Comparison of ENCODE assay signal across 8 cellular contexts in the genomic region with DNA sequence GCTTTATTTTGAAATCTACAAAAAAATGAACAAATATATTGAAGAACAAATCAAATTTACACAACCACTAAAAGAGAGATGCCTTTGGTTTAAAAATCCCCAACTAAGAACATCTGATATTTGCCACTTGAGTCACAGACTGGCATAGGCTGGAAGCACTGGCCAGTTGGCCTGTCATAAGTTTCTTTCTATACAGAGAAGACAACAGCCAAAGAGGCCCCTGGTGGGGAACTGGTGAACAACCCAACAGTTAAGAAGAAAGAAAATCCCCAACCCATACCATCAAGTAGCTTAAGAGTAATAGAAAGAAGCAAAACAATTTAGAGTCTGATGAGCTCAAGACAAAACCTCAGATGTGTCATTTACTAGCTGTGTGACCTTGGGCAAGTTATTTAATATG. TPM values are rescaled to one million over a fixed set of nuclear protein-coding genes. Genes with fewer than 3 reads are reported as not detected.
DNase-seq lines count a peak whose midpoint lies in the region; ATAC-seq and TF ChIP-seq lines count a peak whose summit lies in the region.

No MANE protein-coding gene starts in this region.

- H3F3A ChIP-seq in PC-3 (ENCODE audit: low read length, unreplicated experiment), result no peaks in the 10 kb centered on the region

- no peaks in the 10 kb centered on the region for H3K9me2 ChIP-seq in PC-3 (replicated peaks; ENCODE audit: low read length)
- H3K9me2 ChIP-seq in hepatocyte (replicated peaks; ENCODE audit: insufficient read depth), result no peaks in the 10 kb centered on the region

- H3K9me3 ChIP-seq in PC-3 (ENCODE audit: low read length) (no peaks in the 10 kb centered on the region), hepatocyte (ENCODE audit: low read depth) (no peaks in the 10 kb centered on the region)

- H2AFZ ChIP-seq in PC-3 (ENCODE audit: low read length) (no peak overlapping the region), hepatocyte (no peak overlapping the region)

- H3K27me3 Mint-ChIP-seq in CD14-positive monocyte (ENCODE audit: low read depth in 3 of 3), result peaks cover 0 to 1% (median 0%) of the 10 kb centered on the region in 3 donors
- no peaks in the 10 kb centered on the region for H3K27me3 Mint-ChIP-seq in activated CD4-positive, alpha-beta memory T cell treated with anti-CD3 and anti-CD28 coated beads for 36 hours

- no peak overlapping the region for H3K9ac ChIP-seq in PC-3 (ENCODE audit: low read length)

- H3K27me3 ChIP-seq in PC-3 (ENCODE audit: low read length) (no peaks in the 10 kb centered on the region), hepatocyte (no peaks in the 10 kb centered on the region)

- H4K20me1 ChIP-seq in PC-3 (ENCODE audit: low read length) (no peaks in the 10 kb centered on the region), hepatocyte (ENCODE audit: insufficient read depth, poor library complexity, severe bottlenecking) (no peaks in the 10 kb centered on the region)

- H3K4me2 ChIP-seq in PC-3 (ENCODE audit: low read length) (no peak overlapping the region), hepatocyte (no peak overlapping the region)

- H3K4me3 ChIP-seq in PC-3 (ENCODE audit: low read length) (no peak overlapping the region), hepatocyte (no peak overlapping the region)

- H3K4me1 ChIP-seq in PC-3 (ENCODE audit: insufficient read depth, low read length) (no peaks in the 10 kb centered on the region), hepatocyte (ENCODE audit: insufficient read depth) (no peaks in the 10 kb centered on the region)

- no peak overlapping the region for H3K27ac Mint-ChIP-seq in CD14-positive monocyte
- H3K27ac Mint-ChIP-seq in activated CD4-positive, alpha-beta memory T cell treated with anti-CD3 and anti-CD28 coated beads for 36 hours, result no peak overlapping the region

- TF ChIP-seq CTCF in PC-3 (conservative IDR thresholded peaks at IDR 0.05; ENCODE audit: low read depth, low read length) (peak; percentile 64), hepatocyte (IDR thresholded peaks at IDR 0.05; ENCODE audit: poor library complexity) (peak; percentile 28), CD14-positive monocyte (IDR thresholded peaks at IDR 0.05) (no peak)

- DNase-seq in COLO829 (ENCODE audit: low spot score) (peak; percentile 12), PC-3 (peak; percentile 61), hepatocyte (ENCODE audit: low spot score) (peak; percentile 31), NCI-H446 (lab: John Stamatoyannopoulos, UW) (no peak), NCI-H2107 (lab: John Stamatoyannopoulos, UW) (no peak), CD14-positive monocyte (ENCODE audit: low spot score) (no peak)
- no peak for DNase-seq in activated CD4-positive, alpha-beta memory T cell treated with anti-CD3 and anti-CD28 coated beads for 36 hours

- no peaks in the 10 kb centered on the region for H3K36me3 Mint-ChIP-seq in CD14-positive monocyte
- H3K36me3 Mint-ChIP-seq in activated CD4-positive, alpha-beta memory T cell treated with anti-CD3 and anti-CD28 coated beads for 36 hours, result no peaks in the 10 kb centered on the region

- H3K79me2 ChIP-seq in PC-3 (ENCODE audit: low read length), result no peaks in the 10 kb centered on the region
- H3K79me2 ChIP-seq in hepatocyte, result no peaks in the 10 kb centered on the region

- ATAC-seq in GM21529 (IDR thresholded peaks at IDR 0.05; ENCODE audit: unreplicated experiment) (peak; percentile 71), PC-3 (peak; percentile 84)

- BruUV-seq in PC-3 (replicated peaks; lab: Mats Ljungman, UMichigan), result no TSS peak

- H3K27ac ChIP-seq in PC-3 (ENCODE audit: low read length) (no peak overlapping the region), hepatocyte (no peak overlapping the region)

- POLR2A ChIA-PET in PC-3 (lab: Charles Lee; ENCODE audit: unreplicated experiment), result no interaction called here
- POLR2A ChIA-PET in activated CD4-positive, alpha-beta memory T cell treated with anti-CD3 and anti-CD28 coated beads for 36 hours (lab: Charles Lee), result no interaction called here

- H3K36me3 ChIP-seq in PC-3 (ENCODE audit: low read depth, low read length), result no peaks in the 10 kb centered on the region
- H3K36me3 ChIP-seq in hepatocyte (replicated peaks; ENCODE audit: insufficient read depth, low read depth), result no peaks in the 10 kb centered on the region

- no peak overlapping the region for H3K4me3 Mint-ChIP-seq in CD14-positive monocyte
- H3K4me3 Mint-ChIP-seq in activated CD4-positive, alpha-beta memory T cell treated with anti-CD3 and anti-CD28 coated beads for 36 hours, result no peak overlapping the region

- CTCF ChIA-PET in PC-3 (lab: Charles Lee), result no interaction called here
- CTCF ChIA-PET in activated CD4-positive, alpha-beta memory T cell treated with anti-CD3 and anti-CD28 coated beads for 36 hours (lab: Charles Lee), result no interaction called here

- H3K9me3 Mint-ChIP-seq in CD14-positive monocyte, result peaks cover 0 to 7% (median 2%) of the 10 kb centered on the region in 7 donors
- H3K9me3 Mint-ChIP-seq in activated CD4-positive, alpha-beta memory T cell treated with anti-CD3 and anti-CD28 coated beads for 36 hours, result peaks cover 5% of the 10 kb centered on the region

- intact Hi-C loops in PC-3 (cut with micrococcal nuclease), result no loop called here
- intact Hi-C loops in CD14-positive monocyte (cut with micrococcal nuclease), result no loop called here
- intact Hi-C loops in activated CD4-positive, alpha-beta memory T cell treated with anti-CD3 and anti-CD28 coated beads for 36 hours (cut with micrococcal nuclease), result no loop called here

- H3K4me1 Mint-ChIP-seq in CD14-positive monocyte, result no peaks in the 10 kb centered on the region
- no peaks in the 10 kb centered on the region for H3K4me1 Mint-ChIP-seq in activated CD4-positive, alpha-beta memory T cell treated with anti-CD3 and anti-CD28 coated beads for 36 hours (ENCODE audit: low read depth)

RNA-seq across cellular contexts. Expression of gene OSR1, which starts 45.5 kb away (rescaled TPM):
- total RNA-seq in PC-3 (2014; rRNA removed) (30.6 and 33.5 TPM in 2 replicates), hepatocyte (16.1 and 19.8 TPM in 2 replicates)
- polyA plus RNA-seq in hepatocyte (45.7 and 52.8 TPM in 2 replicates), CD14-positive monocyte (not detected)
- total RNA-seq in activated CD4-positive, alpha-beta memory T cell treated with anti-CD3 and anti-CD28 coated beads for 36 hours, result not detected

Comparison
In these comparisons a context has a peak if more than half of its experiments do, and no peak if none do; other contexts are left out.
1. DNase-seq: peak in COLO829 (single experiment), PC-3 (single experiment) and hepatocyte (single experiment); none in NCI-H446 (0 of 2), NCI-H2107 (single experiment), CD14-positive monocyte (single experiment) and activated CD4-positive, alpha-beta memory T cell treated with anti-CD3 and anti-CD28 coated beads for 36 hours (single experiment).
2. RNA of gene OSR1, which starts 45.5 kb away (total RNA-seq): 30.6 to 33.5 TPM in PC-3 and 16.1 to 19.8 TPM in hepatocyte; not detected in activated CD4-positive, alpha-beta memory T cell treated with anti-CD3 and anti-CD28 coated beads for 36 hours; every median in the first group is over 10 times any median in the second.